Comparison of ENCODE assay signal across 1 cellular context in the genomic region with DNA sequence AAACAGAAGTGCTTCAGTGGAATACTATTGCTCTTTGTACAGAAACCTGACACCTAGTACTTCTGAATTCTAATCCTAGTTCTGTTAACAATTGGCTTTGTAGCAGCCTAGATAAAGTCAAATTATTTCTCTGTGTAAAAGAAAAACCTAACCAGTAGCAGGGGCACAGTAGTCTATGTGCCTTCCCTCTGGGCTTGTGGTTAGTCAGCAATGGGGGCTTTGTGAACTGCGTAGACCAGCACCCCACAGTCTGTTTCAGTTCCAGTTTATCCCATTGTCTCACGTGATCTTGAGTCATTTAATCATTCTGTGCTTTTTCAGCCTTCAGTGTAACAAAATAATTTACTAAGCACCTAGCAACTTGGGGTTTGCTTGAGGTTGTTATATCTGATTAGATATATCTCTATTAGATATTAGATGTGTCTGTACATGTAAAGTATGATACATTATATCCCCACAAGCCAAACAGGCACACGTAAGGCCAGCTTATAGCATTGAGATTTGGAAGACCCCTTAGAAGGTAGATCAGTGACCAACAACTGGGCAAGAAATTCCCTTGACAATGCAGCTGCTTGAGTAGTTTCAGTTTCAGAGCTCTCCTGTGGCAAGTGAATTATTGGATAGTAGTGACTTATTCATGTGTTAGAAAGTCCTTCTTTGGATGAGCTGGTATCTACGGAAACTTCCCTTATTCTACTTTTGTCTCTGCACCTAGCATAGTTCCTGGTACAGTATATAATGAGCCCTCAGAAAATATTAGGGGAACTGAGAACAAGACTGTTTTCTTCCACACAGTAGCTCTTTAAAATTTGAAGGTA.
TF ChIP-seq lines count a peak whose summit lies in the region.

No MANE protein-coding gene starts in this region.

TF ChIP-seq in GM12878, 131 proteins besides CTCF, POLR2A, EP300 and RAD21 (continued from another document):
- TF ChIP-seq, protein P1, sequence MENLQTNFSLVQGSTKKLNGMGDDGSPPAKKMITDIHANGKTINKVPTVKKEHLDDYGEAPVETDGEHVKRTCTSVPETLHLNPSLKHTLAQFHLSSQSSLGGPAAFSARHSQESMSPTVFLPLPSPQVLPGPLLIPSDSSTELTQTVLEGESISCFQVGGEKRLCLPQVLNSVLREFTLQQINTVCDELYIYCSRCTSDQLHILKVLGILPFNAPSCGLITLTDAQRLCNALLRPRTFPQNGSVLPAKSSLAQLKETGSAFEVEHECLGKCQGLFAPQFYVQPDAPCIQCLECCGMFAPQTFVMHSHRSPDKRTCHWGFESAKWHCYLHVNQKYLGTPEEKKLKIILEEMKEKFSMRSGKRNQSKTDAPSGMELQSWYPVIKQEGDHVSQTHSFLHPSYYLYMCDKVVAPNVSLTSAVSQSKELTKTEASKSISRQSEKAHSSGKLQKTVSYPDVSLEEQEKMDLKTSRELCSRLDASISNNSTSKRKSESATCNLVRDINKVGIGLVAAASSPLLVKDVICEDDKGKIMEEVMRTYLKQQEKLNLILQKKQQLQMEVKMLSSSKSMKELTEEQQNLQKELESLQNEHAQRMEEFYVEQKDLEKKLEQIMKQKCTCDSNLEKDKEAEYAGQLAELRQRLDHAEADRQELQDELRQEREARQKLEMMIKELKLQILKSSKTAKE (IDR thresholded peaks at IDR 0.05; ENCODE audit: low read depth, poor library complexity, severe bottlenecking), result peak; percentile 78
- TF ChIP-seq ZNF24 (IDR thresholded peaks at IDR 0.05) (peak; percentile 76), ZBED1 (IDR thresholded peaks at IDR 0.05; ENCODE audit: borderline replicate concordance) (peak; percentile 60; the same call in 1 of the 2 replicates), JUND (IDR thresholded peaks at IDR 0.05; ENCODE audit: low read depth, low read length) (peak; percentile 50; the same call in 1 of the 2 replicates), SREBF2 (IDR thresholded peaks at IDR 0.05; ENCODE audit: low read length) (peak; percentile 30; the same call in 1 of the 2 replicates), MEF2A (IDR thresholded peaks at IDR 0.05; ENCODE audit: insufficient read depth, low read depth, low read length) (0 out of 2 replicates have a peak, but pooled peaks have one; percentile 30), TCF3 (IDR thresholded peaks at IDR 0.05; ENCODE audit: borderline replicate concordance, insufficient read depth, low read depth, low read length) (peak; percentile 33; the same call in 1 of the 2 replicates), MXI1 (IDR thresholded peaks at IDR 0.05; ENCODE audit: low read depth, low read length) (no peak), CREM (IDR thresholded peaks at IDR 0.05; ENCODE audit: low read depth) (peak; percentile 87), TBL1XR1 (IDR thresholded peaks at IDR 0.05; ENCODE audit: low read depth, low read length) (peak; percentile 93), IRF4 (IDR thresholded peaks at IDR 0.05; ENCODE audit: low read depth, low read length) (peak; percentile 95), BACH1 (IDR thresholded peaks at IDR 0.05; ENCODE audit: borderline replicate concordance) (peak; percentile 79), MYC (IDR thresholded peaks at IDR 0.05; ENCODE audit: insufficient read depth, insufficient read length, insufficient replicate concordance, low read length, severe bottlenecking) (no peak), IKZF1 (conservative IDR thresholded peaks at IDR 0.05) (peak; percentile 93), BRCA1 (IDR thresholded peaks at IDR 0.05; ENCODE audit: low read depth, low read length) (no peak)
- TF ChIP-seq, protein P2, sequence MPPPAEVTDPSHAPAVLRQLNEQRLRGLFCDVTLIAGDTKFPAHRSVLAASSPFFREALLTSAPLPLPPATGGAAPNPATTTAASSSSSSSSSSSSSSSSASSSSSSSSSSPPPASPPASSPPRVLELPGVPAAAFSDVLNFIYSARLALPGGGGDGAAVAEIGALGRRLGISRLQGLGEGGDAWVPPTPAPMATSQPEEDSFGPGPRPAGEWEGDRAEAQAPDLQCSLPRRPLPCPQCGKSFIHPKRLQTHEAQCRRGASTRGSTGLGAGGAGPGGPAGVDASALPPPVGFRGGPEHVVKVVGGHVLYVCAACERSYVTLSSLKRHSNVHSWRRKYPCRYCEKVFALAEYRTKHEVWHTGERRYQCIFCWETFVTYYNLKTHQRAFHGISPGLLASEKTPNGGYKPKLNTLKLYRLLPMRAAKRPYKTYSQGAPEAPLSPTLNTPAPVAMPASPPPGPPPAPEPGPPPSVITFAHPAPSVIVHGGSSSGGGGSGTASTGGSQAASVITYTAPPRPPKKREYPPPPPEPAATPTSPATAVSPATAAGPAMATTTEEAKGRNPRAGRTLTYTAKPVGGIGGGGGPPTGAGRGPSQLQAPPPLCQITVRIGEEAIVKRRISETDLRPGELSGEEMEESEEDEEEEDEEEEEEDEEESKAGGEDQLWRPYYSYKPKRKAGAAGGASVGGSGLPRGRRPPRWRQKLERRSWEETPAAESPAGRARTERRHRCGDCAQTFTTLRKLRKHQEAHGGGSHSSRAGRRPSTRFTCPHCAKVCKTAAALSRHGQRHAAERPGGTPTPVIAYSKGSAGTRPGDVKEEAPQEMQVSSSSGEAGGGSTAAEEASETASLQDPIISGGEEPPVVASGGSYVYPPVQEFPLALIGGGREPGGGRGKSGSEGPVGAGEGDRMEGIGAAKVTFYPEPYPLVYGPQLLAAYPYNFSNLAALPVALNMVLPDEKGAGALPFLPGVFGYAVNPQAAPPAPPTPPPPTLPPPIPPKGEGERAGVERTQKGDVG (CRISPR knock-in tag; IDR thresholded peaks at IDR 0.05), result no peak
- TF ChIP-seq, protein P3, sequence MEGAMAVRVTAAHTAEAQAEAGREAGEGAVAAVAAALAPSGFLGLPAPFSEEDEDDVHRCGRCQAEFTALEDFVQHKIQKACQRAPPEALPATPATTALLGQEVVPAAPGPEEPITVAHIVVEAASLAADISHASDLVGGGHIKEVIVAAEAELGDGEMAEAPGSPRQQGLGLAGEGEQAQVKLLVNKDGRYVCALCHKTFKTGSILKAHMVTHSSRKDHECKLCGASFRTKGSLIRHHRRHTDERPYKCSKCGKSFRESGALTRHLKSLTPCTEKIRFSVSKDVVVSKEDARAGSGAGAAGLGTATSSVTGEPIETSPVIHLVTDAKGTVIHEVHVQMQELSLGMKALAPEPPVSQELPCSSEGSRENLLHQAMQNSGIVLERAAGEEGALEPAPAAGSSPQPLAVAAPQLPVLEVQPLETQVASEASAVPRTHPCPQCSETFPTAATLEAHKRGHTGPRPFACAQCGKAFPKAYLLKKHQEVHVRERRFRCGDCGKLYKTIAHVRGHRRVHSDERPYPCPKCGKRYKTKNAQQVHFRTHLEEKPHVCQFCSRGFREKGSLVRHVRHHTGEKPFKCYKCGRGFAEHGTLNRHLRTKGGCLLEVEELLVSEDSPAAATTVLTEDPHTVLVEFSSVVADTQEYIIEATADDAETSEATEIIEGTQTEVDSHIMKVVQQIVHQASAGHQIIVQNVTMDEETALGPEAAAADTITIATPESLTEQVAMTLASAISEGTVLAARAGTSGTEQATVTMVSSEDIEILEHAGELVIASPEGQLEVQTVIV (IDR thresholded peaks at IDR 0.05; ENCODE audit: borderline replicate concordance, partially characterized antibody), result no peak
